ENCODE assay signal across 17 cellular contexts in the genomic region with DNA sequence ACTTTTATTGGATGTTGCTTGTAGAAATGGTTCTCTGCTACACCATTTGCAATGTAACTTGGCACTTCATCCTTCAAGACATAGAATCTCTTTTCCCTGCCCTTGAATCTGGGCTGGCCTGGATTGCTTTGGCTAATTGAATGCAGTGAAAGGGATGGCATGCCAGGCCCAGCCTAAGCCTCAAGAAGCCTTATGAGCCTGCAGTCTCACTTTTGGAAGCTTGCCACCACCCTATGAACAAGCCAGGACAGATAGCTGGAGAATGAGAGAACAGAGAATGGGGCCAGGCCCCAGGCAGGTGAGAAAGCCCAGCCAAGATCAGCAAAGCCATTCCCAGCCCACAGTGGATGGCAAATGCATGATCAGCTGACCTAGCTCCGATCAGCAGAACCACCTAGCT.
DNase-seq lines count a peak whose midpoint lies in the region; ATAC-seq and TF ChIP-seq lines count a peak whose summit lies in the region.
"Had no signal": no experiment of that assay in that cellular context is flagged by ENCODE, and none has a peak within 500 bp of the region (broad histone marks: within the 10 kb centered on the region; RNA-seq: fewer than 3 reads in every experiment).

No MANE protein-coding gene starts in this region.

- TF ChIP-seq CTCF in AG10803 (conservative IDR thresholded peaks at IDR 0.05; ENCODE audit: low read length) (no peak), epithelial cell of esophagus (IDR thresholded peaks at IDR 0.05; ENCODE audit: insufficient read depth, low read depth, low read length, missing control alignments) (no peak)

- H3K4me3 ChIP-seq in AG10803 (ENCODE audit: low read length) (no peak overlapping the region), epithelial cell of esophagus (ENCODE audit: low read length) (no peak overlapping the region), H7 (ENCODE audit: insufficient read depth, low read depth, low read length) (no peak overlapping the region)
- H3K4me3 ChIP-seq: BLaER1, HAP-1 had no signal

- DNase-seq in AG10803 (ENCODE audit: low read depth) (peak; percentile 39), HPDE6-E6E7 (ENCODE audit: extremely low spot score) (peak; percentile 38), epithelial cell of esophagus (ENCODE audit: low read depth) (peak; percentile 85), iris pigment epithelial cell (ENCODE audit: low read depth) (peak; percentile 22), H7 (no peak), OCI-M2 (lab: John Stamatoyannopoulos, UW; ENCODE audit: unreplicated experiment) (no peak)
- DNase-seq: CD8-positive, alpha-beta memory T cell; DMS 273 treated with DMSO at 0.1 percent for 48 hours; IMR-90; Kasumi-1; NCI-H2107; NCI-H345; NCI-H69; SIG-M5 had no signal

- no peaks in the 10 kb centered on the region for H3K36me3 ChIP-seq in H7 (replicated peaks; ENCODE audit: control insufficient read depth, insufficient read depth, low read length)
- H3K36me3 ChIP-seq: BLaER1, HAP-1 had no signal

- no peaks in the 10 kb centered on the region for H3K27me3 ChIP-seq in H7 (ENCODE audit: control insufficient read depth, insufficient read depth, low read length)
- H3K27me3 ChIP-seq: BLaER1 had no signal

- no peak for ATAC-seq in HG02970 (IDR thresholded peaks at IDR 0.05; ENCODE audit: low FRiP score, unreplicated experiment)

Comparison
In these comparisons a context has a peak if more than half of its experiments do, and no peak if none do; other contexts are left out.
1. DNase-seq: peak in AG10803 (single experiment), HPDE6-E6E7 (single experiment), epithelial cell of esophagus (single experiment) and iris pigment epithelial cell (single experiment); none in H7 (single experiment) and OCI-M2 (single experiment).